Comparison of ENCODE assay signal across 26 cellular contexts in the genomic region with DNA sequence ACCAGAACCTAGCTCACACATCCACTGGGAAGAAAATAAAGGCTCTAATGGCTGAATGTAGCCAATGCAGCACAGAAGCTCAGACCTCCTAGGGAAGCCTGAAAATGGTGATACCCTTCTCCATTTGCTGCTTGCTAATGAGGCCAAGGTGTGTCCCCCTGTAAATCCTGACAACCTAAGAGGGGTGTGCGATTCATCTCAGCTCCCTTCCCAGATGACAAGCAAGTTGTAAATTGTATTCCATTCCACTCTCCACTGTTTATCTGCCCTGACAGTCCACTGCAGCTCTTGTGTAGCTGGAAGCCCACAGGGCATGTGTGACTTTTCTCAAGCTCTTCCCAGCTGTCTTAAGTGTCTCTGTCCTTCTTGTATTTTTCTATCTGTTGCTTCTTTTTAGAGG.
DNase-seq lines count a peak whose midpoint lies in the region; ATAC-seq, FAIRE-seq and TF ChIP-seq lines count a peak whose summit lies in the region.
"Had no signal": no experiment of that assay in that cellular context is flagged by ENCODE, and none has a peak within 500 bp of the region (broad histone marks: within the 10 kb centered on the region; RNA-seq: fewer than 3 reads in every experiment).

No MANE protein-coding gene starts in this region.

- TF ChIP-seq RAD21 in SK-N-SH (IDR thresholded peaks at IDR 0.05; ENCODE audit: low read length) (no peak), H1 (IDR thresholded peaks at IDR 0.05 in 1 of 2, conservative IDR thresholded peaks at IDR 0.05 in 1 of 2; ENCODE audit: low read depth in 2 of 2, low read length in 2 of 2) (no peak)

- peak; percentile 36; the same call in 2 of the 3 replicates for ATAC-seq in SK-N-SH treated with all-trans-retinoic acid at 6 μM for 48 hours
- ATAC-seq: A549 had no signal

- H3K4me1 ChIP-seq in SK-N-SH (ENCODE audit: control insufficient read depth in 1 of 2, insufficient read depth in 2 of 2, low read depth in 1 of 2, low read length in 1 of 2) (peaks cover 0 to 27% of the 10 kb centered on the region in 2 experiments; a peak in 2 of 4 replicates), H1 (replicated peaks in 1 of 4; ENCODE audit: control insufficient read depth in 3 of 4, insufficient read depth in 4 of 4, low read length in 3 of 4) (peaks cover 5 to 16% (median 8%) of the 10 kb centered on the region in 4 experiments)
- H3K4me1 ChIP-seq: A549 had no signal

- no peak overlapping the region for H2BK5ac ChIP-seq in H1 (ENCODE audit: low read depth, low read length)

- TF ChIP-seq POLR2A in H1 (IDR thresholded peaks at IDR 0.05; ENCODE audit: control extremely low read depth in 1 of 2, low read depth in 2 of 2, low read length in 2 of 2): no peak

- H2BK120ac ChIP-seq in H1 (replicated peaks; ENCODE audit: low read depth, low read length): no peak overlapping the region

- no peaks in the 10 kb centered on the region for H3F3A ChIP-seq in SK-N-SH (replicated peaks; ENCODE audit: insufficient read depth)

- TF ChIP-seq EP300 in SK-N-SH (IDR thresholded peaks at IDR 0.05; ENCODE audit: borderline replicate concordance in 1 of 2, low read depth in 1 of 2, low read length in 1 of 2) (no peak), H1 (IDR thresholded peaks at IDR 0.05; ENCODE audit: borderline replicate concordance in 1 of 2, low read depth in 2 of 2, low read length in 2 of 2) (no peak)

- no peaks in the 10 kb centered on the region for H3K23me2 ChIP-seq in H1 (ENCODE audit: low read depth, low read length)

- H3K9ac ChIP-seq in SK-N-SH (no peak overlapping the region), H1 (replicated peaks in 1 of 4; ENCODE audit: extremely low read depth in 1 of 4, low read depth in 3 of 4, low read length in 3 of 4) (no peak overlapping the region)
- H3K9ac ChIP-seq: BLaER1 had no signal

- DNase-seq in SK-N-SH (no peak), H1 (ENCODE audit: low read depth in 1 of 2, low spot score in 2 of 2) (no peak), left kidney (ENCODE audit: low read depth, low spot score) (peak; percentile 51), progenitor cell of endocrine pancreas (ENCODE audit: low spot score, unreplicated experiment) (no peak), AG08396 (ENCODE audit: low spot score) (no peak), immature natural killer cell (no peak), NCI-H1694 (lab: John Stamatoyannopoulos, UW) (no peak)
- DNase-seq: C1 segment of cervical spinal cord; CD4-positive, alpha-beta memory T cell; CD4-positive, CD25-positive, alpha-beta regulatory T cell; CD8-positive, alpha-beta memory T cell; COR-L47; DMS 273 treated with DMSO at 0.1 percent for 48 hours; DMS153; DMS53; DMS79; GF-D8 had no signal

- H3K4me3 Mint-ChIP-seq in progenitor cell of endocrine pancreas (ENCODE audit: low read depth): no peak overlapping the region
- no peak overlapping the region for H3K4me3 Mint-ChIP-seq in immature natural killer cell
- H3K4me3 Mint-ChIP-seq: CD14-positive monocyte; CD4-positive, alpha-beta memory T cell; CD4-positive, CD25-positive, alpha-beta regulatory T cell; CD8-positive, alpha-beta memory T cell had no signal

- no peak overlapping the region for H3K4me2 ChIP-seq in SK-N-SH
- H3K4me2 ChIP-seq in H1 (ENCODE audit: insufficient read depth in 1 of 2, low read depth in 2 of 2, low read length in 2 of 2): no peak overlapping the region
- H3K4me2 ChIP-seq: A549, BLaER1 had no signal

- no peaks in the 10 kb centered on the region for H3K27me3 Mint-ChIP-seq in progenitor cell of endocrine pancreas
- no peaks in the 10 kb centered on the region for H3K27me3 Mint-ChIP-seq in immature natural killer cell (ENCODE audit: low read depth in 3 of 3)
- H3K27me3 Mint-ChIP-seq: CD4-positive, alpha-beta memory T cell; CD4-positive, CD25-positive, alpha-beta regulatory T cell had no signal

- H2AFZ ChIP-seq in SK-N-SH (ENCODE audit: low read depth): no peak overlapping the region
- 0 out of 2 replicates have a peak overlapping the region, but pooled peaks have one; percentile 10 for H2AFZ ChIP-seq in H1 (ENCODE audit: low read length)

- H3K4me3 ChIP-seq in SK-N-SH (ENCODE audit: low read depth in 2 of 2, low read length in 1 of 2): no peak overlapping the region
- no peak overlapping the region for H3K4me3 ChIP-seq in H1 (ENCODE audit: extremely low read depth in 1 of 4, insufficient read depth in 2 of 4, low read depth in 3 of 4, low read length in 4 of 4)
- H3K4me3 ChIP-seq: A549, BLaER1 had no signal

- no peak overlapping the region for H3K4ac ChIP-seq in H1 (replicated peaks; ENCODE audit: insufficient read length, low read depth, low read length)

- TF ChIP-seq CTCF in SK-N-SH (IDR thresholded peaks at IDR 0.05) (no peak), H1 (IDR thresholded peaks at IDR 0.05; ENCODE audit: control extremely low read depth in 1 of 3, insufficient read depth in 1 of 3, low read depth in 1 of 3, low read length in 3 of 3) (no peak), progenitor cell of endocrine pancreas (IDR thresholded peaks at IDR 0.05; ENCODE audit: unreplicated experiment) (no peak)

- no peak overlapping the region for H4K5ac ChIP-seq in H1 (ENCODE audit: insufficient read length, low read depth, low read length)

- CTCF ChIA-PET in SK-N-SH (lab: Yijun Ruan, JAX) (no interaction called here), H1 (lab: Charles Lee; ENCODE audit: partially characterized antibody) (interaction anchor here (0.9 to 2.4 kb wide), 3 partner anchors 13 to 47 kb away, joined by 4 to 13 read pairs (median 4); no protein-coding TSS in a partner anchor)

- H2BK20ac ChIP-seq in H1 (ENCODE audit: low read length): 0 out of 2 replicates have a peak overlapping the region, but pooled peaks have one; percentile 25

- WGBS in SK-N-SH (ENCODE audit: low lambda C conversion rate): 89% methylated on average over 1 of the region's 1 CpG
- 93% methylated on average over 1 of the region's 1 CpG; no CpG with 5 or more reads in 1 of the 2 experiments for WGBS in H1 (ENCODE audit: extremely low coverage in 1 of 2, insufficient coverage in 1 of 2, insufficient read length in 1 of 2, insufficient replicate concordance in 2 of 2, low coverage in 1 of 2, low lambda C conversion rate in 2 of 2, missing lambda C conversion rate in 1 of 2), 2 experiments

- no peak for FAIRE-seq in H1 (lab: Jason Lieb, UNC)
- FAIRE-seq: A549, G401.6, GM12891, GM19239 had no signal

- no peak overlapping the region for H3K23ac ChIP-seq in H1 (ENCODE audit: insufficient read length)

- H3K9me2 ChIP-seq in SK-N-SH: no peaks in the 10 kb centered on the region

- peaks cover 30% of the 10 kb centered on the region for H3K4me1 Mint-ChIP-seq in progenitor cell of endocrine pancreas (ENCODE audit: low read depth)
- no peaks in the 10 kb centered on the region for H3K4me1 Mint-ChIP-seq in immature natural killer cell
- H3K4me1 Mint-ChIP-seq: CD14-positive monocyte; CD4-positive, alpha-beta memory T cell; CD4-positive, CD25-positive, alpha-beta regulatory T cell; CD8-positive, alpha-beta memory T cell had no signal

- no peak overlapping the region; the same call in 1 of the 2 replicates for H2BK15ac ChIP-seq in H1 (ENCODE audit: low read length)

- H3K27ac Mint-ChIP-seq in progenitor cell of endocrine pancreas (peak overlapping the region; percentile 54), immature natural killer cell (no peak overlapping the region)
- H3K27ac Mint-ChIP-seq: CD14-positive monocyte; CD4-positive, alpha-beta memory T cell; CD4-positive, CD25-positive, alpha-beta regulatory T cell; CD8-positive, alpha-beta memory T cell had no signal

- H3K79me2 ChIP-seq in SK-N-SH (ENCODE audit: insufficient read depth): no peaks in the 10 kb centered on the region
- no peaks in the 10 kb centered on the region for H3K79me2 ChIP-seq in H1 (ENCODE audit: control insufficient read depth in 1 of 2, insufficient read depth in 2 of 2, low read length in 2 of 2)

- POLR2A ChIA-PET in SK-N-SH (lab: Yijun Ruan, JAX): no interaction called here
- POLR2A ChIA-PET in H1 (lab: Charles Lee; ENCODE audit: partially characterized antibody): no interaction called here

- no peaks in the 10 kb centered on the region for H3K79me1 ChIP-seq in H1 (ENCODE audit: low read depth, low read length)

- H3K36me3 ChIP-seq in SK-N-SH (replicated peaks in 1 of 2; ENCODE audit: control insufficient read depth in 1 of 2, insufficient read depth in 2 of 2, low read length in 1 of 2): no peaks in the 10 kb centered on the region
- no peaks in the 10 kb centered on the region for H3K36me3 ChIP-seq in H1 (ENCODE audit: control insufficient read depth in 2 of 4, insufficient read depth in 4 of 4, low read length in 3 of 4)
- H3K36me3 ChIP-seq: BE2C, BLaER1 had no signal

- H4K20me1 ChIP-seq in SK-N-SH (ENCODE audit: insufficient read depth) (no peaks in the 10 kb centered on the region), H1 (replicated peaks in 1 of 2; ENCODE audit: control insufficient read depth in 1 of 2, insufficient read depth in 2 of 2, low read length in 2 of 2) (no peaks in the 10 kb centered on the region)
- H4K20me1 ChIP-seq: BLaER1 had no signal

- H3K18ac ChIP-seq in H1 (ENCODE audit: extremely low read depth, low read length): peak overlapping the region; percentile 29; the same call in 1 of the 2 replicates

- H2BK12ac ChIP-seq in H1 (ENCODE audit: low read depth, low read length): peak overlapping the region; percentile 91; the same call in 1 of the 2 replicates

- no peak overlapping the region for H4K91ac ChIP-seq in H1 (replicated peaks; ENCODE audit: insufficient read length, low read length)

- H3K9me3 ChIP-seq in SK-N-SH (no peaks in the 10 kb centered on the region), H1 (ENCODE audit: insufficient read depth in 2 of 2, low read depth in 1 of 2, low read length in 1 of 2) (no peaks in the 10 kb centered on the region)
- H3K9me3 ChIP-seq: A549, BE2C, BLaER1 had no signal

- no peak overlapping the region for H2AK5ac ChIP-seq in H1 (ENCODE audit: low read depth, low read length)

- no peak overlapping the region for H3K56ac ChIP-seq in H1 (replicated peaks; ENCODE audit: insufficient read length, low read depth, low read length)

- no peak overlapping the region for H3K14ac ChIP-seq in H1 (ENCODE audit: insufficient read length)

- H3K27me3 ChIP-seq in SK-N-SH (ENCODE audit: insufficient read depth) (no peaks in the 10 kb centered on the region), H1 (replicated peaks in 1 of 4; ENCODE audit: control insufficient read depth in 3 of 4, extremely low read depth in 1 of 4, insufficient read depth in 3 of 4, low read length in 3 of 4) (peaks cover 1 to 21% (median 10%) of the 10 kb centered on the region in 4 experiments)
- H3K27me3 ChIP-seq: BE2C, BLaER1 had no signal

- H3K9me3 Mint-ChIP-seq in progenitor cell of endocrine pancreas (ENCODE audit: low read depth) (no peaks in the 10 kb centered on the region), immature natural killer cell (peaks cover 0 to 26% (median 4%) of the 10 kb centered on the region in 6 donors)

- H3K27ac ChIP-seq in SK-N-SH (ENCODE audit: low read depth in 2 of 2, low read length in 1 of 2) (peak overlapping the region in 1 of 2 experiments; percentile 60; a peak in 2 of 4 replicates), H1 (ENCODE audit: low read depth, low read length) (no peak overlapping the region)
- H3K27ac ChIP-seq: 22Rv1, A549, BLaER1 had no signal

- H3K36me3 Mint-ChIP-seq in progenitor cell of endocrine pancreas (ENCODE audit: insufficient read depth): peaks cover 2% of the 10 kb centered on the region
- no peaks in the 10 kb centered on the region for H3K36me3 Mint-ChIP-seq in immature natural killer cell
- H3K36me3 Mint-ChIP-seq: CD14-positive monocyte; CD4-positive, alpha-beta memory T cell; CD4-positive, CD25-positive, alpha-beta regulatory T cell; CD8-positive, alpha-beta memory T cell had no signal

- no peak overlapping the region for H4K8ac ChIP-seq in H1 (ENCODE audit: extremely low read depth, insufficient read depth, low read length)
